In genomic region chr17:28948342-28948741, GRCh38 we compare ENCODE assay signal across 8 cellular contexts. TPM values are rescaled to one million over a fixed set of nuclear protein-coding genes. Genes with fewer than 3 reads are reported as not detected.
DNase-seq lines count a peak whose midpoint lies in the region; ATAC-seq and TF ChIP-seq lines count a peak whose summit lies in the region.

No MANE protein-coding gene starts in this region.

- no peaks in the 10 kb centered on the region for H3K9me3 ChIP-seq in GM23248 (ENCODE audit: low read depth)
- H3K9me3 ChIP-seq in gastroesophageal sphincter = no peaks in the 10 kb centered on the region
- no peaks in the 10 kb centered on the region for H3K9me3 ChIP-seq in skeletal muscle satellite cell (replicated peaks; ENCODE audit: low read length)

- H3K27me3 ChIP-seq in GM23248 (replicated peaks; ENCODE audit: insufficient read depth) = no peaks in the 10 kb centered on the region
- no peaks in the 10 kb centered on the region for H3K27me3 ChIP-seq in gastroesophageal sphincter
- no peaks in the 10 kb centered on the region for H3K27me3 ChIP-seq in skeletal muscle satellite cell (ENCODE audit: control insufficient read depth, insufficient read depth, low read length)

- peaks cover 4% of the 10 kb centered on the region; the same call in 1 of the 2 replicates for H3K36me3 ChIP-seq in GM23248 (ENCODE audit: low read depth)
- no peaks in the 10 kb centered on the region for H3K36me3 ChIP-seq in gastroesophageal sphincter
- H3K36me3 ChIP-seq in skeletal muscle satellite cell (ENCODE audit: insufficient read depth, low read length) = peaks cover 7% of the 10 kb centered on the region

- no peak for TF ChIP-seq POLR2A in gastroesophageal sphincter (IDR thresholded peaks at IDR 0.05)

- 25 to 42% methylated on average over 4 of the region's 4 CpGs for WGBS in GM23248 (ENCODE audit: low coverage in 1 of 2, low lambda C conversion rate in 2 of 2, missing lambda C conversion rate in 2 of 2), 2 experiments
- 0 to 17% methylated on average over 4 of the region's 4 CpGs for WGBS in gastroesophageal sphincter (ENCODE audit: low coverage in 1 of 2), 2 donors

- peaks cover 60% of the 10 kb centered on the region for H3F3A ChIP-seq in GM23248 (ENCODE audit: insufficient read depth)

- TF ChIP-seq EP300 in gastroesophageal sphincter (IDR thresholded peaks at IDR 0.05) = no peak

- DNase-seq in GM23248 (no peak), DMS153 treated with DMSO at 0.1 percent for 48 hours (lab: John Stamatoyannopoulos, UW; ENCODE audit: unreplicated experiment) (no peak), epidermal melanocyte (ENCODE audit: insufficient read length, low spot score) (no peak)

- peak overlapping the region; percentile 78 for H3K4me2 ChIP-seq in GM23248 (ENCODE audit: unreplicated experiment)
- peak overlapping the region; percentile 85 for H3K4me2 ChIP-seq in skeletal muscle satellite cell (ENCODE audit: low read length)

- H3K9me2 ChIP-seq in GM23248 (ENCODE audit: insufficient read depth) = no peaks in the 10 kb centered on the region

- H4K20me1 ChIP-seq in GM23248 (ENCODE audit: insufficient read depth) = peaks cover 5% of the 10 kb centered on the region; the same call in 1 of the 2 replicates

- H2AFZ ChIP-seq in GM23248 = peak overlapping the region; percentile 81; the same call in 1 of the 2 replicates

- ATAC-seq in gastroesophageal sphincter (no peak), GM21717 (IDR thresholded peaks at IDR 0.05; ENCODE audit: unreplicated experiment) (no peak), GM21528 (IDR thresholded peaks at IDR 0.05; ENCODE audit: low FRiP score, unreplicated experiment) (no peak)

- in situ Hi-C loops in GM23248 (cut with MboI) = no loop called here

- H3K9ac ChIP-seq in GM23248 = peak overlapping the region; percentile 86
- H3K9ac ChIP-seq in skeletal muscle satellite cell (ENCODE audit: low read depth, low read length) = peak overlapping the region; percentile 89

- H3K27ac ChIP-seq in GM23248 = peak overlapping the region; percentile 88
- peak overlapping the region; percentile 100 for H3K27ac ChIP-seq in VCaP
- peak overlapping the region; percentile 94 to 99 (median 94) for H3K27ac ChIP-seq in gastroesophageal sphincter

- H3K79me2 ChIP-seq in GM23248 (ENCODE audit: insufficient read depth) = peaks cover 75% of the 10 kb centered on the region

- H3K4me1 ChIP-seq in GM23248 (ENCODE audit: insufficient read depth) = peaks cover 49% of the 10 kb centered on the region
- H3K4me1 ChIP-seq in gastroesophageal sphincter = peaks cover 3 to 72% (median 47%) of the 10 kb centered on the region in 3 donors
- H3K4me1 ChIP-seq in skeletal muscle satellite cell (ENCODE audit: control insufficient read depth, insufficient read depth, low read length) = peaks cover 44% of the 10 kb centered on the region

- no peak for TF ChIP-seq CTCF in VCaP (conservative IDR thresholded peaks at IDR 0.05)
- no peak for TF ChIP-seq CTCF in gastroesophageal sphincter (IDR thresholded peaks at IDR 0.05)

- H3K4me3 ChIP-seq in GM23248 (peak overlapping the region; percentile 87), gastroesophageal sphincter (peak overlapping the region; percentile 96), skeletal muscle satellite cell (ENCODE audit: low read length) (peak overlapping the region; percentile 86)

RNA-seq across cellular contexts. Expression of gene PHF12, which starts 3.0 kb away (rescaled TPM):
- 27.7 and 46.9 TPM in 2 replicates for total RNA-seq in GM23248 (2014; rRNA removed; shearing (Covaris generic))
- polyA plus RNA-seq in GM23248 (2016; fragmentation: Nextera tagmentation; extraction: Ambion mirVana) = 5.9 and 6.1 TPM in 2 replicates
- total RNA-seq in gastroesophageal sphincter = 10 to 100 TPM; 20.2 to 46.9 (median 37.8) TPM
- 13.3 and 27.1 TPM in 2 replicates for total RNA-seq in skeletal muscle satellite cell (2012; rRNA removed)

RNA-seq across cellular contexts. Expression of gene DHRS13, which starts 45.5 kb away (rescaled TPM):
- 4.7 and 5.2 TPM in 2 replicates for total RNA-seq in GM23248 (2014; rRNA removed; shearing (Covaris generic))
- 2.6 and 3.2 TPM in 2 replicates for polyA plus RNA-seq in GM23248 (2016; fragmentation: Nextera tagmentation; extraction: Ambion mirVana)
- total RNA-seq in gastroesophageal sphincter = 1 to 10 TPM; 3.9 to 6.5 (median 5.2) TPM
- total RNA-seq in skeletal muscle satellite cell (2012; rRNA removed) = 3.8 and 4.6 TPM in 2 replicates

RNA-seq across cellular contexts. Expression of gene FLOT2, which starts 50.8 kb away (rescaled TPM):
- total RNA-seq in GM23248 (2014; rRNA removed; shearing (Covaris generic)) = 28.6 and 33.2 TPM in 2 replicates
- polyA plus RNA-seq in GM23248 (2016; fragmentation: Nextera tagmentation; extraction: Ambion mirVana) = 55.0 TPM in 2 replicates
- total RNA-seq in gastroesophageal sphincter = 100 to 1,000 TPM in 2 of 4 donors, 10 to 100 TPM in 2; 71.6 to 107 (median 91.2) TPM
- 31.9 and 32.5 TPM in 2 replicates for total RNA-seq in skeletal muscle satellite cell (2012; rRNA removed)

RNA-seq across cellular contexts. Expression of gene SEZ6, which starts 57.5 kb away (rescaled TPM):
- not detected in 2 replicates for total RNA-seq in GM23248 (2014; rRNA removed; shearing (Covaris generic))
- polyA plus RNA-seq in GM23248 (2016; fragmentation: Nextera tagmentation; extraction: Ambion mirVana) = not detected in 2 replicates
- total RNA-seq in gastroesophageal sphincter = under 1 TPM in 1 of 4 donors, not detected in 3; 0.13 TPM
- total RNA-seq in skeletal muscle satellite cell (2012; rRNA removed) = under 0.01 TPM in 1 of 2 replicates, not detected in the other
